Comparison of ENCODE assay signal across 23 cellular contexts in the genomic region with DNA sequence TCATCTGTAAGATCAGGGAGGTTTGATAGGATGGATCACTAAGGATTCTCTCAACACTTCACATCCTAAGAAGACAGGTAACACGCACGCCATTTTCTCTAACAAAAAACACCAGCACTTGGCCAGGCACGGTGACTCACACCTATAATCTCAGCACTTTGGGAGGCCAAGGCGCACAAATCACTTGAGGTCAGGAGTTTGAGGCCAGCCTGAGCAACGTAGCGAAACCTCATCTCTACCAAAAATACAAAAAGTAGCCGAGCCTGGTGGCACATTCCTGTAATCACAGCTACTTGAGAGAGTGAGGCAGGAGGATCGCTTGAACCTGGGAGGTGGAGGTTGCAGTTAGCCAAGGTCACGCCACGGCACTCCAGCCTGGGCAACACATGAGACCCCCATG. TPM values are rescaled to one million over a fixed set of nuclear protein-coding genes. Genes with fewer than 3 reads are reported as not detected.
DNase-seq lines count a peak whose midpoint lies in the region; ATAC-seq, FAIRE-seq and TF ChIP-seq lines count a peak whose summit lies in the region.
"Had no signal": no experiment of that assay in that cellular context is flagged by ENCODE, and none has a peak within 500 bp of the region (broad histone marks: within the 10 kb centered on the region; RNA-seq: fewer than 3 reads in every experiment).

No MANE protein-coding gene starts in this region.

- H3K36me3 Mint-ChIP-seq in stimulated activated effector memory CD8-positive, alpha-beta T cell treated with anti-CD3 and anti-CD28 coated beads, Interleukin-12 subunit alpha, Interleukin-12 subunit beta, amount 100 ng/mL, for 72 hours = no peaks in the 10 kb centered on the region
- H3K36me3 Mint-ChIP-seq in activated T-cell treated with anti-CD3 and anti-CD28 coated beads, Interleukin-2, amount 50 U/mL, for 72 hours (ENCODE audit: insufficient read depth in 2 of 2) = no peaks in the 10 kb centered on the region
- H3K36me3 Mint-ChIP-seq: CD8-positive, alpha-beta T cell had no signal

- no peaks in the 10 kb centered on the region for H3K9me3 Mint-ChIP-seq in stimulated activated effector memory CD8-positive, alpha-beta T cell treated with anti-CD3 and anti-CD28 coated beads, Interleukin-12 subunit alpha, Interleukin-12 subunit beta, amount 100 ng/mL, for 72 hours
- H3K9me3 Mint-ChIP-seq in activated T-cell treated with anti-CD3 and anti-CD28 coated beads, Interleukin-2, amount 50 U/mL, for 72 hours = no peaks in the 10 kb centered on the region
- H3K9me3 Mint-ChIP-seq: CD4-positive, alpha-beta T cell; CD8-positive, alpha-beta T cell had no signal

- no peak for TF ChIP-seq POLR2A in K562 (conservative IDR thresholded peaks at IDR 0.05)

- peak; percentile 44 for DNase-seq in activated effector memory CD4-positive, alpha-beta T cell treated with anti-CD3 and anti-CD28 coated beads, Interleukin-2, amount 50 U/mL, for 16 hours
- DNase-seq in activated effector memory CD4-positive, alpha-beta T cell treated with Interleukin-2 at 50 U/mL for 16 hours = no peak
- DNase-seq in K562 (ENCODE audit: extremely low read depth in 1 of 4, low spot score in 3 of 4) = no peak
- DNase-seq in stimulated activated effector memory CD8-positive, alpha-beta T cell treated with anti-CD3 and anti-CD28 coated beads, Interleukin-12 subunit alpha, Interleukin-12 subunit beta, amount 100 ng/mL, for 72 hours (ENCODE audit: low spot score in 2 of 2) = no peak
- peak; percentile 22 for DNase-seq in upper lobe of right lung
- DNase-seq in activated T-cell treated with anti-CD3 and anti-CD28 coated beads, Interleukin-2, amount 50 U/mL, for 72 hours = no peak
- no peak for DNase-seq in stimulated activated naive CD4-positive, alpha-beta T cell treated with Interleukin-2 at 50 U/mL for 16 hours (lab: John Stamatoyannopoulos, UW)
- DNase-seq: AML-193; Caco-2; Calu3; CD4-positive, alpha-beta T cell; CD8-positive, alpha-beta T cell; DMS79 treated with DMSO at 0.1 percent for 48 hours; GF-D8 had no signal

- no peaks in the 10 kb centered on the region for H3K79me2 ChIP-seq in K562 (ENCODE audit: control insufficient read depth, insufficient read depth, low read length)

- H3K27me3 Mint-ChIP-seq in activated T-cell treated with anti-CD3 and anti-CD28 coated beads, Interleukin-2, amount 50 U/mL, for 72 hours (ENCODE audit: low read depth) = no peaks in the 10 kb centered on the region
- H3K27me3 Mint-ChIP-seq: B cell; CD4-positive, alpha-beta T cell had no signal

- no peak for TF ChIP-seq RAD21 in K562 (CRISPR knock-in tag; conservative IDR thresholded peaks at IDR 0.05 in 1 of 2, IDR thresholded peaks at IDR 0.05 in 1 of 2)

- BruUV-seq in K562 (replicated peaks; lab: Mats Ljungman, UMichigan) = no TSS peak

- peak; percentile 67 for FAIRE-seq in K562 (lab: Jason Lieb, UNC)
- FAIRE-seq: A549, D721Med, G401.6, GM12891 had no signal

- H3K9me1 ChIP-seq in K562 (ENCODE audit: control insufficient read depth, insufficient read depth, low read length) = no peaks in the 10 kb centered on the region

- no peak overlapping the region for H3K4me3 ChIP-seq in K562
- no peak overlapping the region for H3K4me3 ChIP-seq in upper lobe of right lung
- H3K4me3 ChIP-seq: A549; BLaER1 treated with 17β-estradiol and CSF1 and Interleukin-3, amounts not matched to agents 10 nM and 100 nM had no signal

- peak overlapping the region; percentile 6 for H3K27ac Mint-ChIP-seq in stimulated activated effector memory CD8-positive, alpha-beta T cell treated with anti-CD3 and anti-CD28 coated beads, Interleukin-12 subunit alpha, Interleukin-12 subunit beta, amount 100 ng/mL, for 72 hours
- no peak overlapping the region for H3K27ac Mint-ChIP-seq in activated T-cell treated with anti-CD3 and anti-CD28 coated beads, Interleukin-2, amount 50 U/mL, for 72 hours
- H3K27ac Mint-ChIP-seq: B cell; CD4-positive, alpha-beta T cell; CD8-positive, alpha-beta T cell had no signal

- H3K27ac ChIP-seq in K562 (ENCODE audit: extremely low read depth, low read depth, low read length) (no peak overlapping the region), upper lobe of right lung (no peak overlapping the region)
- H3K27ac ChIP-seq: 22Rv1; A549; BLaER1 treated with 17β-estradiol and CSF1 and Interleukin-3, amounts not matched to agents 10 nM and 100 nM; C4-2B had no signal

- in situ Hi-C loops in K562 (cut with MboI) = no loop called here

- no peak overlapping the region for H3K4me2 ChIP-seq in K562 (ENCODE audit: insufficient read depth, low read length)
- H3K4me2 ChIP-seq: A549 had no signal

- POLR2A ChIA-PET in K562 (lab: Yijun Ruan, JAX) = interaction anchor here (0.6 to 1.3 kb wide), 3 partner anchors 9 to 309 kb away, joined by 3 read pairs; no protein-coding TSS in a partner anchor

- peaks cover 7% of the 10 kb centered on the region for H3K4me1 Mint-ChIP-seq in stimulated activated effector memory CD8-positive, alpha-beta T cell treated with anti-CD3 and anti-CD28 coated beads, Interleukin-12 subunit alpha, Interleukin-12 subunit beta, amount 100 ng/mL, for 72 hours
- peaks cover 14% of the 10 kb centered on the region for H3K4me1 Mint-ChIP-seq in activated T-cell treated with anti-CD3 and anti-CD28 coated beads, Interleukin-2, amount 50 U/mL, for 72 hours (ENCODE audit: low read depth)

- no peak overlapping the region for H3K9ac ChIP-seq in K562 (ENCODE audit: insufficient read depth in 1 of 2, low read depth in 2 of 2, low read length in 2 of 2)
- H3K9ac ChIP-seq: BLaER1 treated with 17β-estradiol and CSF1 and Interleukin-3, amounts not matched to agents 10 nM and 100 nM had no signal

- ATAC-seq in K562 = no peak; the same call in 2 of the 3 replicates
- ATAC-seq in stimulated activated effector memory CD8-positive, alpha-beta T cell treated with anti-CD3 and anti-CD28 coated beads, Interleukin-12 subunit alpha, Interleukin-12 subunit beta, amount 100 ng/mL, for 72 hours = no peak
- no peak for ATAC-seq in upper lobe of right lung
- no peak for ATAC-seq in activated T-cell treated with anti-CD3 and anti-CD28 coated beads, Interleukin-2, amount 50 U/mL, for 72 hours (replicated peaks in 1 of 2)
- ATAC-seq in GM19035 (IDR thresholded peaks at IDR 0.05; ENCODE audit: unreplicated experiment) = no peak
- ATAC-seq: CD8-positive, alpha-beta T cell had no signal

- TF ChIP-seq EP300 in K562 (IDR thresholded peaks at IDR 0.05; ENCODE audit: low read length) = no peak

- CTCF ChIA-PET in K562 (lab: Yijun Ruan, JAX; ENCODE audit: low intra/inter-chr PET ratio) = no interaction called here

- TF ChIP-seq CTCF in K562 (IDR thresholded peaks at IDR 0.05 in 2 of 3, conservative IDR thresholded peaks at IDR 0.05 in 1 of 3; ENCODE audit: insufficient read depth in 2 of 3, low read depth in 1 of 3, low read length in 3 of 3) = no peak
- no peak for TF ChIP-seq CTCF in upper lobe of right lung (IDR thresholded peaks at IDR 0.05)

- no peaks in the 10 kb centered on the region for H4K20me1 ChIP-seq in K562 (replicated peaks; ENCODE audit: control insufficient read depth, insufficient read depth, low read length)
- H4K20me1 ChIP-seq: BLaER1 treated with 17β-estradiol and CSF1 and Interleukin-3, amounts not matched to agents 10 nM and 100 nM had no signal

- H3K36me3 ChIP-seq in K562 (ENCODE audit: control insufficient read depth, insufficient read depth, low read length) (no peaks in the 10 kb centered on the region), upper lobe of right lung (no peaks in the 10 kb centered on the region)
- H3K36me3 ChIP-seq: BLaER1 treated with 17β-estradiol and CSF1 and Interleukin-3, amounts not matched to agents 10 nM and 100 nM had no signal

- H3K9me3 ChIP-seq in K562 (replicated peaks; ENCODE audit: control insufficient read depth, insufficient read depth, low read depth, low read length) = no peaks in the 10 kb centered on the region
- H3K9me3 ChIP-seq in upper lobe of right lung = no peaks in the 10 kb centered on the region
- H3K9me3 ChIP-seq: A549; BLaER1 treated with 17β-estradiol and CSF1 and Interleukin-3, amounts not matched to agents 10 nM and 100 nM; Caco-2 had no signal

- H3K4me1 ChIP-seq in K562 (replicated peaks in 1 of 2; ENCODE audit: control insufficient read depth in 2 of 2, insufficient read depth in 2 of 2, low read length in 2 of 2) (no peaks in the 10 kb centered on the region), upper lobe of right lung (no peaks in the 10 kb centered on the region)
- H3K4me1 ChIP-seq: A549, Caco-2 had no signal

- no peak overlapping the region for H2AFZ ChIP-seq in K562 (ENCODE audit: low read depth, low read length)

- WGBS in K562 (ENCODE audit: insufficient coverage, low coverage, missing lambda C conversion rate) = 44% methylated on average over 10 of the region's 10 CpGs

- H3K4me3 Mint-ChIP-seq in stimulated activated effector memory CD8-positive, alpha-beta T cell treated with anti-CD3 and anti-CD28 coated beads, Interleukin-12 subunit alpha, Interleukin-12 subunit beta, amount 100 ng/mL, for 72 hours = no peak overlapping the region
- H3K4me3 Mint-ChIP-seq in activated T-cell treated with anti-CD3 and anti-CD28 coated beads, Interleukin-2, amount 50 U/mL, for 72 hours = no peak overlapping the region
- H3K4me3 Mint-ChIP-seq: B cell; CD4-positive, alpha-beta T cell; CD8-positive, alpha-beta T cell had no signal

- H3K27me3 ChIP-seq in K562 (ENCODE audit: control insufficient read depth in 2 of 2, insufficient read depth in 2 of 2, low read length in 2 of 2) (no peaks in the 10 kb centered on the region), upper lobe of right lung (no peaks in the 10 kb centered on the region)
- H3K27me3 ChIP-seq: BLaER1 treated with 17β-estradiol and CSF1 and Interleukin-3, amounts not matched to agents 10 nM and 100 nM had no signal

- intact Hi-C loops in K562 (cut with micrococcal nuclease) = no loop called here
- intact Hi-C loops in upper lobe of right lung (cut with DNase I) = no loop called here

RNA-seq across cellular contexts. Expression of gene CDK2AP1, which starts 10.5 kb away (rescaled TPM):
- total RNA-seq in K562 (2011; cell fraction: chromatin; rRNA removed; ENCODE audit: low replicate concordance) = 10.7 and 13.8 TPM in 2 replicates
- 6.8 and 7.7 TPM in 2 replicates for total RNA-seq in K562 (2011; cell fraction: nucleolus; rRNA removed)
- total RNA-seq in K562 (2011; cell fraction: nucleoplasm; rRNA removed) = 12.2 and 23.9 TPM in 2 replicates
- total RNA-seq in K562 (2014; rRNA removed) (48.8 and 76.0 TPM in 2 replicates), K562 (2014; rRNA removed; fragmentation: Illumina TruSeq; extraction: Trizol) (74.3 and 75.5 TPM in 2 replicates), K562 (2015; rRNA removed; fragmentation: Illumina TruSeq; extraction: Trizol) (53.4 and 56.5 TPM in 2 replicates), K562 (2021) (57.9 and 64.7 TPM in 2 replicates), upper lobe of right lung (89.9 TPM)
- polyA plus RNA-seq in K562 (2011; rRNA removed) (75.3 and 130 TPM in 2 replicates), K562 (2014; fragmentation: Illumina TruSeq; extraction: Trizol) (86.2 and 99.9 TPM in 2 replicates), K562 (2014; fragmentation: Nextera tagmentation; extraction: Ambion mirVana) (10 to 100 TPM; 26.0 to 28.2 TPM), K562 (2014; rRNA removed) (59.2 and 83.0 TPM in 2 replicates)
- 33.0 and 59.0 TPM in 2 replicates for polyA plus RNA-seq in K562 (2011; cell fraction: cytosol; rRNA removed)
- polyA plus RNA-seq in K562 (2011; cell fraction: nucleus; rRNA removed) = 16.3 and 26.6 TPM in 2 replicates
- polyA plus RNA-seq in K562 (2012) = 37.3 and 64.5 TPM in 2 replicates
- 33.6 and 45.3 TPM in 2 replicates for polyA minus RNA-seq in K562 (2011; rRNA and poly(A)+ RNA removed)
- polyA minus RNA-seq in K562 (2011; cell fraction: cytosol; rRNA and poly(A)+ RNA removed) = 13.5 and 23.6 TPM in 2 replicates
- polyA minus RNA-seq in K562 (2011; cell fraction: nucleus; rRNA and poly(A)+ RNA removed) = 5.1 and 7.8 TPM in 2 replicates
- total RNA-seq in activated T-cell treated with anti-CD3 and anti-CD28 coated beads, Interleukin-2, amount 50 U/mL, for 72 hours = 10 to 100 TPM; 37.8 to 40.0 TPM

RNA-seq across cellular contexts. Expression of gene MTRFR, which starts 48.9 kb away (rescaled TPM):
- total RNA-seq in K562 (2011; cell fraction: chromatin; rRNA removed; ENCODE audit: low replicate concordance) = 43.4 and 69.0 TPM in 2 replicates
- total RNA-seq in K562 (2011; cell fraction: nucleolus; rRNA removed) = 60.1 and 65.2 TPM in 2 replicates
- total RNA-seq in K562 (2011; cell fraction: nucleoplasm; rRNA removed) = 57.9 and 58.3 TPM in 2 replicates
- total RNA-seq in K562 (2014; rRNA removed) (23.4 and 26.4 TPM in 2 replicates), K562 (2014; rRNA removed; fragmentation: Illumina TruSeq; extraction: Trizol) (32.5 and 34.7 TPM in 2 replicates), K562 (2015; rRNA removed; fragmentation: Illumina TruSeq; extraction: Trizol) (45.5 and 50.9 TPM in 2 replicates), K562 (2021) (23.1 and 24.0 TPM in 2 replicates), upper lobe of right lung (13.3 TPM)
- polyA plus RNA-seq in K562 (2011; rRNA removed) (15.2 and 16.7 TPM in 2 replicates), K562 (2014; fragmentation: Illumina TruSeq; extraction: Trizol) (33.3 and 37.1 TPM in 2 replicates), K562 (2014; fragmentation: Nextera tagmentation; extraction: Ambion mirVana) (10 to 100 TPM; 52.6 to 55.6 TPM), K562 (2014; rRNA removed) (29.6 and 32.3 TPM in 2 replicates)
- 23.7 and 26.5 TPM in 2 replicates for polyA plus RNA-seq in K562 (2011; cell fraction: cytosol; rRNA removed)
- polyA plus RNA-seq in K562 (2011; cell fraction: nucleus; rRNA removed) = 7.3 and 10.9 TPM in 2 replicates
- polyA plus RNA-seq in K562 (2012) = 19.2 and 25.8 TPM in 2 replicates
- polyA minus RNA-seq in K562 (2011; rRNA and poly(A)+ RNA removed) = 18.5 and 22.0 TPM in 2 replicates
- 15.7 and 18.5 TPM in 2 replicates for polyA minus RNA-seq in K562 (2011; cell fraction: cytosol; rRNA and poly(A)+ RNA removed)
- 16.8 and 24.9 TPM in 2 replicates for polyA minus RNA-seq in K562 (2011; cell fraction: nucleus; rRNA and poly(A)+ RNA removed)
- total RNA-seq in activated T-cell treated with anti-CD3 and anti-CD28 coated beads, Interleukin-2, amount 50 U/mL, for 72 hours = 10 to 100 TPM; 34.0 to 36.6 TPM

RNA-seq across cellular contexts. Expression of gene MPHOSPH9, which starts 49.2 kb away (rescaled TPM):
- total RNA-seq in K562 (2011; cell fraction: chromatin; rRNA removed; ENCODE audit: low replicate concordance) = 95.6 and 362 TPM in 2 replicates
- 57.4 and 73.7 TPM in 2 replicates for total RNA-seq in K562 (2011; cell fraction: nucleolus; rRNA removed)
- 121 and 152 TPM in 2 replicates for total RNA-seq in K562 (2011; cell fraction: nucleoplasm; rRNA removed)
- 59.3 and 63.6 TPM in 2 replicates for total RNA-seq in K562 (2014; rRNA removed)
- 78.6 and 87.5 TPM in 2 replicates for total RNA-seq in K562 (2014; rRNA removed; fragmentation: Illumina TruSeq; extraction: Trizol)
- total RNA-seq in K562 (2015; rRNA removed; fragmentation: Illumina TruSeq; extraction: Trizol) = 97.0 and 103 TPM in 2 replicates
- 54.5 and 60.0 TPM in 2 replicates for total RNA-seq in K562 (2021)
- 53.2 and 61.1 TPM in 2 replicates for polyA plus RNA-seq in K562 (2011; rRNA removed)
- polyA plus RNA-seq in K562 (2011; cell fraction: cytosol; rRNA removed) = 8.5 and 16.3 TPM in 2 replicates
- 44.8 and 56.5 TPM in 2 replicates for polyA plus RNA-seq in K562 (2011; cell fraction: nucleus; rRNA removed)
- polyA plus RNA-seq in K562 (2012) = 21.3 and 22.8 TPM in 2 replicates
- polyA plus RNA-seq in K562 (2014; fragmentation: Illumina TruSeq; extraction: Trizol) = 38.5 and 45.8 TPM in 2 replicates
- 10 to 100 TPM; 14.2 to 22.5 TPM for polyA plus RNA-seq in K562 (2014; fragmentation: Nextera tagmentation; extraction: Ambion mirVana)
- polyA plus RNA-seq in K562 (2014; rRNA removed) = 50.1 and 53.3 TPM in 2 replicates
- 105 and 130 TPM in 2 replicates for polyA minus RNA-seq in K562 (2011; rRNA and poly(A)+ RNA removed)
- 26.8 and 38.2 TPM in 2 replicates for polyA minus RNA-seq in K562 (2011; cell fraction: cytosol; rRNA and poly(A)+ RNA removed)
- 78.4 and 135 TPM in 2 replicates for polyA minus RNA-seq in K562 (2011; cell fraction: nucleus; rRNA and poly(A)+ RNA removed)
- 20.3 TPM for total RNA-seq in upper lobe of right lung
- total RNA-seq in activated T-cell treated with anti-CD3 and anti-CD28 coated beads, Interleukin-2, amount 50 U/mL, for 72 hours = 100 to 1,000 TPM; 104 to 121 TPM

Comparison
In these comparisons a context has a peak if more than half of its experiments do, and no peak if none do; other contexts are left out.
1. DNase-seq: peak in activated effector memory CD4-positive, alpha-beta T cell treated with anti-CD3 and anti-CD28 coated beads, Interleukin-2, amount 50 U/mL, for 16 hours (single experiment) and upper lobe of right lung (single experiment); none in activated effector memory CD4-positive, alpha-beta T cell treated with Interleukin-2 at 50 U/mL for 16 hours (single experiment), K562 (0 of 4), stimulated activated effector memory CD8-positive, alpha-beta T cell treated with anti-CD3 and anti-CD28 coated beads, Interleukin-12 subunit alpha, Interleukin-12 subunit beta, amount 100 ng/mL, for 72 hours (0 of 2), activated T-cell treated with anti-CD3 and anti-CD28 coated beads, Interleukin-2, amount 50 U/mL, for 72 hours (0 of 2) and stimulated activated naive CD4-positive, alpha-beta T cell treated with Interleukin-2 at 50 U/mL for 16 hours (single experiment).